Comparison of ENCODE assay signal across 9 cellular contexts in genomic region chr7:157355784-157356511, GRCh38. TPM values are rescaled to one million over a fixed set of nuclear protein-coding genes. Genes with fewer than 3 reads are reported as not detected.
DNase-seq lines count a peak whose midpoint lies in the region; ATAC-seq and TF ChIP-seq lines count a peak whose summit lies in the region.
"Had no signal": no experiment of that assay in that cellular context is flagged by ENCODE, and none has a peak within 500 bp of the region (broad histone marks: within the 10 kb centered on the region; RNA-seq: fewer than 3 reads in every experiment).

No MANE protein-coding gene starts in this region.

- peak overlapping the region; percentile 21 for H3K27ac ChIP-seq in mesenchymal stem cell (ENCODE audit: low read length, poor library complexity, severe bottlenecking)

- ATAC-seq in GM18519 (IDR thresholded peaks at IDR 0.05; ENCODE audit: low FRiP score, unreplicated experiment): no peak

- H3K36me3 ChIP-seq in mesenchymal stem cell (ENCODE audit: control insufficient read depth in 1 of 2, insufficient read depth in 2 of 2, low read depth in 1 of 2, low read length in 2 of 2): peaks cover 23 to 32% of the 10 kb centered on the region in 2 experiments

- no peak overlapping the region for H2AK5ac ChIP-seq in mesenchymal stem cell (ENCODE audit: low read length, severe bottlenecking)

- H3K4ac ChIP-seq in mesenchymal stem cell (ENCODE audit: low read depth in 1 of 2, low read length in 2 of 2): no peak overlapping the region

- no peak overlapping the region for H2BK120ac ChIP-seq in mesenchymal stem cell (ENCODE audit: low read depth, low read length)

- no peak overlapping the region for H3K23ac ChIP-seq in mesenchymal stem cell (ENCODE audit: low read length in 2 of 2)

- H3K79me1 ChIP-seq in mesenchymal stem cell (replicated peaks; ENCODE audit: low read length, poor library complexity, severe bottlenecking): no peaks in the 10 kb centered on the region

- peak; percentile 41 for DNase-seq in A172 (ENCODE audit: low spot score)
- peak; percentile 63 for DNase-seq in LNCaP clone FGC (ENCODE audit: low read depth)
- peak; percentile 20 for DNase-seq in choroid plexus epithelial cell (ENCODE audit: low read depth)
- no peak for DNase-seq in mesenchymal stem cell
- DNase-seq in NK-92 treated with Interleukin-12 subunit alpha and Interleukin-12 subunit beta, amount 100 ng/mL, for 24 hours (lab: John Stamatoyannopoulos, UW): no peak
- no peak for DNase-seq in iPS-NIHi7 (ENCODE audit: extremely low spot score)
- DNase-seq in GM13976 (ENCODE audit: low spot score): no peak
- DNase-seq: GDM1 had no signal

- peak overlapping the region; percentile 27 for H4K91ac ChIP-seq in mesenchymal stem cell (ENCODE audit: low read length)

- in situ Hi-C loops in GM13976 (cut with MboI; ENCODE audit: low sequenced_read_pairs, unreplicated experiment): no loop called here

- no peaks in the 10 kb centered on the region for H3K9me3 ChIP-seq in mesenchymal stem cell (ENCODE audit: control insufficient read depth, low read length)

- no peak overlapping the region for H2BK5ac ChIP-seq in mesenchymal stem cell (ENCODE audit: low read depth, low read length, poor library complexity, severe bottlenecking)

- peak overlapping the region; percentile 56 for H3K9ac ChIP-seq in mesenchymal stem cell (ENCODE audit: low read length)

- WGBS in mesenchymal stem cell: 95% methylated on average over 6 of the region's 15 CpGs

- H3K4me2 ChIP-seq in mesenchymal stem cell (ENCODE audit: low read length, poor library complexity, severe bottlenecking): no peak overlapping the region

- H3K18ac ChIP-seq in mesenchymal stem cell (ENCODE audit: low read depth in 1 of 2, low read length in 2 of 2): peak overlapping the region in 1 of 2 experiments; percentile 35

- no peak overlapping the region for H2AFZ ChIP-seq in mesenchymal stem cell (ENCODE audit: low read depth, low read length)

- H3K4me3 ChIP-seq in LNCaP clone FGC (ENCODE audit: low read depth, low read length) (peak overlapping the region; percentile 26), choroid plexus epithelial cell (ENCODE audit: low read depth, low read length) (no peak overlapping the region), mesenchymal stem cell (ENCODE audit: insufficient read depth in 1 of 2, low read depth in 1 of 2, low read length in 2 of 2) (peak overlapping the region in 1 of 2 experiments; percentile 46)

- no peak overlapping the region for H2BK15ac ChIP-seq in mesenchymal stem cell (ENCODE audit: low read depth, poor library complexity, severe bottlenecking)

- peaks cover 25% of the 10 kb centered on the region for H3K4me1 ChIP-seq in mesenchymal stem cell (ENCODE audit: control insufficient read depth, insufficient read depth, low read depth, low read length)

- no peak for TF ChIP-seq CTCF in LNCaP clone FGC (IDR thresholded peaks at IDR 0.05; ENCODE audit: control insufficient read depth, extremely low read depth, insufficient read depth)
- TF ChIP-seq CTCF in choroid plexus epithelial cell (conservative IDR thresholded peaks at IDR 0.05; ENCODE audit: low read depth, low read length): no peak
- TF ChIP-seq CTCF in GM13976 (IDR thresholded peaks at IDR 0.05; ENCODE audit: borderline replicate concordance, control extremely low read depth, extremely low read depth, insufficient read depth, missing control alignments): no peak

- H2BK12ac ChIP-seq in mesenchymal stem cell (ENCODE audit: low read length in 2 of 2): peak overlapping the region; percentile 34 to 38

- peak overlapping the region; percentile 45 for H4K8ac ChIP-seq in mesenchymal stem cell (ENCODE audit: low read length)

- peak overlapping the region in 1 of 2 experiments; percentile 76 for H3K14ac ChIP-seq in mesenchymal stem cell (ENCODE audit: low read length in 2 of 2)

- no peaks in the 10 kb centered on the region for H3K27me3 ChIP-seq in mesenchymal stem cell (ENCODE audit: control insufficient read depth in 1 of 2, insufficient read depth in 1 of 2, low read length in 2 of 2)

RNA-seq across cellular contexts. Expression of gene DNAJB6, which starts 19.1 kb away (rescaled TPM):
- total RNA-seq in A172 (2014; rRNA removed; shearing (Covaris generic)): 191 and 201 TPM in 2 replicates
- polyA plus RNA-seq in mesenchymal stem cell (2013, experiment 1 of 2): 177 TPM
- 148 TPM for polyA plus RNA-seq in mesenchymal stem cell (2013, experiment 2 of 2)

Comparison
In these comparisons a context has a peak if more than half of its experiments do, and no peak if none do; other contexts are left out.
1. DNase-seq: peak in A172 (single experiment), LNCaP clone FGC (single experiment) and choroid plexus epithelial cell (single experiment); none in mesenchymal stem cell (single experiment), NK-92 treated with Interleukin-12 subunit alpha and Interleukin-12 subunit beta, amount 100 ng/mL, for 24 hours (single experiment), iPS-NIHi7 (single experiment) and GM13976 (single experiment).